ENCODE assay signal across 11 cellular contexts in genomic region chr10:91598211-91598981, GRCh38. TPM values are rescaled to one million over a fixed set of nuclear protein-coding genes. Genes with fewer than 3 reads are reported as not detected.
DNase-seq lines count a peak whose midpoint lies in the region; ATAC-seq and TF ChIP-seq lines count a peak whose summit lies in the region.
"Had no signal": no experiment of that assay in that cellular context is flagged by ENCODE, and none has a peak within 500 bp of the region (broad histone marks: within the 10 kb centered on the region; RNA-seq: fewer than 3 reads in every experiment).

No MANE protein-coding gene starts in this region.

- ATAC-seq in HG03439 (IDR thresholded peaks at IDR 0.05; ENCODE audit: unreplicated experiment) (no peak), GM21526 (IDR thresholded peaks at IDR 0.05; ENCODE audit: low FRiP score, unreplicated experiment) (no peak)

- TF ChIP-seq CTCF in A673 (conservative IDR thresholded peaks at IDR 0.05; ENCODE audit: low read depth, low read length) (no peak), coronary artery (IDR thresholded peaks at IDR 0.05) (no peak)

- no peak overlapping the region for H3K9ac ChIP-seq in muscle layer of colon (ENCODE audit: low read length)

- H3K4me3 ChIP-seq in A673 (ENCODE audit: low read depth, low read length, poor library complexity, severe bottlenecking): no peak overlapping the region
- peak overlapping the region; percentile 9 for H3K4me3 ChIP-seq in coronary artery
- peak overlapping the region in 1 of 2 donors; percentile 4 for H3K4me3 ChIP-seq in muscle layer of colon (ENCODE audit: low read depth in 1 of 2, low read length in 2 of 2)

- no peaks in the 10 kb centered on the region for H3K9me3 ChIP-seq in A673 (ENCODE audit: low read depth, low read length, poor library complexity, severe bottlenecking)
- H3K9me3 ChIP-seq in muscle layer of colon (ENCODE audit: low read length): no peaks in the 10 kb centered on the region

- DNase-seq in A673 (ENCODE audit: low spot score) (peak; percentile 83), M059J (ENCODE audit: low read depth) (peak; percentile 88), coronary artery (ENCODE audit: low spot score) (no peak), medulla oblongata (ENCODE audit: extremely low spot score) (no peak)
- no peak for DNase-seq in stimulated activated CD4-positive, alpha-beta T cell treated with anti-CD3 and anti-CD28 coated beads, Interleukin-15, amount 100 ng/mL, for 24 hours
- DNase-seq: central memory CD4-positive, alpha-beta T cell; NCI-H146 had no signal

- no TSS peak for BruUV-seq in A673 (replicated peaks; lab: Mats Ljungman, UMichigan)

- intact Hi-C loops in A673 (cut with micrococcal nuclease; ENCODE audit: unreplicated experiment): no loop called here

- POLR2A ChIA-PET in A673 (lab: Charles Lee; ENCODE audit: low non-redundant PET): no interaction called here

- H3K27me3 ChIP-seq in A673 (replicated peaks; ENCODE audit: insufficient read depth, low read depth, low read length, poor library complexity) (no peaks in the 10 kb centered on the region), muscle layer of colon (ENCODE audit: control insufficient read depth in 1 of 2, insufficient read depth in 2 of 2, low read length in 2 of 2) (no peaks in the 10 kb centered on the region)

- H3K36me3 ChIP-seq in A673 (ENCODE audit: insufficient read depth, low read length, poor library complexity, severe bottlenecking): no peaks in the 10 kb centered on the region
- H3K36me3 ChIP-seq in muscle layer of colon (ENCODE audit: insufficient read depth, low read length): no peaks in the 10 kb centered on the region

- H3K4me1 ChIP-seq in A673 (ENCODE audit: insufficient read depth, low read length, poor library complexity, severe bottlenecking): peaks cover 26% of the 10 kb centered on the region
- H3K4me1 ChIP-seq in muscle layer of colon (ENCODE audit: insufficient read depth, low read length): peaks cover 50% of the 10 kb centered on the region

- H3K27ac ChIP-seq in A673 (ENCODE audit: low read depth, low read length, poor library complexity, severe bottlenecking) (peak overlapping the region; percentile 6), coronary artery (peak overlapping the region; percentile 78 to 93), muscle layer of colon (ENCODE audit: low read depth, low read length) (peak overlapping the region; percentile 69)

- CTCF ChIA-PET in A673 (lab: Charles Lee): no interaction called here

RNA-seq across cellular contexts. Expression of gene PPP1R3C, which starts 34.5 kb away (rescaled TPM):
- total RNA-seq in A673 (2021): 2.1 and 2.7 TPM in 2 replicates
- 15.9 and 18.1 TPM in 2 replicates for total RNA-seq in M059J (2014; rRNA removed; shearing (Covaris generic))
- total RNA-seq: B cell had no signal

Comparison
In these comparisons a context has a peak if more than half of its experiments do, and no peak if none do; other contexts are left out.
1. DNase-seq: peak in A673 (single experiment) and M059J (single experiment); none in coronary artery (single experiment), stimulated activated CD4-positive, alpha-beta T cell treated with anti-CD3 and anti-CD28 coated beads, Interleukin-15, amount 100 ng/mL, for 24 hours (single experiment) and medulla oblongata (single experiment).
2. H3K27ac ChIP-seq: peak in every context shown above with its lines; median percentile 86 in coronary artery; 69 in muscle layer of colon; 6 in A673.